ENCODE assay signal across 34 cellular contexts in genomic region chr7:132838313-132838712, GRCh38.
A peak's percentile ranks its signal among the peaks of the same experiment; 100 is the strongest.
DNase-seq lines count a peak whose midpoint lies in the region; ATAC-seq, FAIRE-seq and TF ChIP-seq lines count a peak whose summit lies in the region.
"Had no signal": no experiment of that assay in that cellular context is flagged by ENCODE, and none has a peak within 500 bp of the region (broad histone marks: within the 10 kb centered on the region; RNA-seq: fewer than 3 reads in every experiment).

No MANE protein-coding gene starts in this region.

- TF ChIP-seq EP300 in K562 (IDR thresholded peaks at IDR 0.05; ENCODE audit: low read length) = no peak

- no peaks in the 10 kb centered on the region for H3K9me3 ChIP-seq in astrocyte (ENCODE audit: insufficient read depth, low read depth, low read length)
- H3K9me3 ChIP-seq in K562 (replicated peaks; ENCODE audit: control insufficient read depth, insufficient read depth, low read depth, low read length) = no peaks in the 10 kb centered on the region
- H3K9me3 ChIP-seq: A549, BE2C, BLaER1, Caco-2 had no signal

- POLR2A ChIA-PET in K562 (lab: Yijun Ruan, JAX) = interaction anchor here (1.2 kb wide), 1 partner anchor 67 kb away, joined by 3 read pairs; no protein-coding TSS in a partner anchor

- no peak for TF ChIP-seq POLR2A in K562 (conservative IDR thresholded peaks at IDR 0.05)

- in situ Hi-C loops in K562 (cut with MboI) = no loop called here
- in situ Hi-C loops in KBM-7 (cut with MboI; ENCODE audit: low pct_unique_long_range_greater_than_20kb, low sequenced_read_pairs) = no loop called here

- intact Hi-C loops in K562 (cut with micrococcal nuclease) = no loop called here

- H3K27me3 Mint-ChIP-seq in astrocyte (ENCODE audit: low read depth, unreplicated experiment) (no peaks in the 10 kb centered on the region), nephron progenitor cell (ENCODE audit: low read depth, poor library complexity) (no peaks in the 10 kb centered on the region)
- H3K27me3 Mint-ChIP-seq: B cell; CD4-positive, alpha-beta memory T cell; CD4-positive, alpha-beta T cell; CD4-positive, CD25-positive, alpha-beta regulatory T cell; CD8-positive, alpha-beta memory T cell had no signal

- H3K27me3 ChIP-seq in astrocyte (ENCODE audit: insufficient read depth, low read length) (no peaks in the 10 kb centered on the region), K562 (ENCODE audit: control insufficient read depth in 2 of 2, insufficient read depth in 2 of 2, low read length in 2 of 2) (no peaks in the 10 kb centered on the region)
- H3K27me3 ChIP-seq: BE2C; BLaER1; BLaER1 treated with 17β-estradiol and CSF1 and Interleukin-3, amounts not matched to agents 10 nM and 100 nM had no signal

- H4K20me1 ChIP-seq in astrocyte (ENCODE audit: insufficient read depth, low read length) (no peaks in the 10 kb centered on the region), K562 (replicated peaks; ENCODE audit: control insufficient read depth, insufficient read depth, low read length) (no peaks in the 10 kb centered on the region)
- H4K20me1 ChIP-seq: BLaER1; BLaER1 treated with 17β-estradiol and CSF1 and Interleukin-3, amounts not matched to agents 10 nM and 100 nM had no signal

- no peak for TF ChIP-seq RAD21 in K562 (CRISPR knock-in tag; conservative IDR thresholded peaks at IDR 0.05 in 1 of 2, IDR thresholded peaks at IDR 0.05 in 1 of 2)

- no peak overlapping the region for H2AFZ ChIP-seq in astrocyte (ENCODE audit: low read depth, low read length)
- no peak overlapping the region for H2AFZ ChIP-seq in K562 (ENCODE audit: low read depth, low read length)

- H3K4me1 ChIP-seq in astrocyte (ENCODE audit: insufficient read depth, low read length) (no peaks in the 10 kb centered on the region), K562 (replicated peaks in 1 of 2; ENCODE audit: control insufficient read depth in 2 of 2, insufficient read depth in 2 of 2, low read length in 2 of 2) (no peaks in the 10 kb centered on the region)
- H3K4me1 ChIP-seq: BLaER1 had no signal

- TF ChIP-seq CTCF in astrocyte (IDR thresholded peaks at IDR 0.05; ENCODE audit: insufficient read depth, low read depth, low read length) (no peak), K562 (IDR thresholded peaks at IDR 0.05 in 2 of 3, conservative IDR thresholded peaks at IDR 0.05 in 1 of 3; ENCODE audit: insufficient read depth in 2 of 3, low read depth in 1 of 3, low read length in 3 of 3) (no peak), nephron progenitor cell (IDR thresholded peaks at IDR 0.05) (no peak)

- CTCF ChIA-PET in K562 (lab: Yijun Ruan, JAX; ENCODE audit: low intra/inter-chr PET ratio) = no interaction called here

- BruUV-seq in K562 (replicated peaks; lab: Mats Ljungman, UMichigan) = no TSS peak

- no peaks in the 10 kb centered on the region for H3K36me3 ChIP-seq in astrocyte (ENCODE audit: insufficient read depth, low read length)
- H3K36me3 ChIP-seq in K562 (ENCODE audit: control insufficient read depth, insufficient read depth, low read length) = peaks cover 29% of the 10 kb centered on the region; the same call in 1 of the 3 replicates

- H3K27ac Mint-ChIP-seq in astrocyte (ENCODE audit: unreplicated experiment) (no peak overlapping the region), nephron progenitor cell (no peak overlapping the region)
- H3K27ac Mint-ChIP-seq: B cell; CD14-positive monocyte; CD4-positive, alpha-beta memory T cell; CD4-positive, alpha-beta T cell; CD4-positive, CD25-positive, alpha-beta regulatory T cell; CD8-positive, alpha-beta memory T cell; CD8-positive, alpha-beta T cell had no signal

- no peak overlapping the region for H3K27ac ChIP-seq in astrocyte (ENCODE audit: low read depth, low read length)
- H3K27ac ChIP-seq in K562 (ENCODE audit: extremely low read depth, low read depth, low read length) = no peak overlapping the region
- H3K27ac ChIP-seq: 22Rv1; A549; BLaER1; BLaER1 treated with 17β-estradiol and CSF1 and Interleukin-3, amounts not matched to agents 10 nM and 100 nM; C4-2B had no signal

- H3K9me3 Mint-ChIP-seq in astrocyte (ENCODE audit: unreplicated experiment) = peaks cover 2% of the 10 kb centered on the region
- no peaks in the 10 kb centered on the region for H3K9me3 Mint-ChIP-seq in nephron progenitor cell
- H3K9me3 Mint-ChIP-seq: CD8-positive, alpha-beta memory T cell; CD8-positive, alpha-beta T cell had no signal

- no peak overlapping the region for H3K4me3 Mint-ChIP-seq in astrocyte (ENCODE audit: unreplicated experiment)
- no peak overlapping the region for H3K4me3 Mint-ChIP-seq in nephron progenitor cell
- H3K4me3 Mint-ChIP-seq: B cell; CD14-positive monocyte; CD4-positive, alpha-beta memory T cell; CD4-positive, alpha-beta T cell; CD4-positive, CD25-positive, alpha-beta regulatory T cell; CD8-positive, alpha-beta memory T cell; CD8-positive, alpha-beta T cell had no signal

- no peak for ATAC-seq in K562
- ATAC-seq: A549; CD8-positive, alpha-beta T cell had no signal

- H3K79me2 ChIP-seq in astrocyte (ENCODE audit: insufficient read depth, low read length) (no peaks in the 10 kb centered on the region), K562 (ENCODE audit: control insufficient read depth, insufficient read depth, low read length) (no peaks in the 10 kb centered on the region)

- 73% methylated on average over 3 of the region's 3 CpGs for WGBS in K562 (ENCODE audit: insufficient coverage, low coverage, missing lambda C conversion rate)

- peaks cover 11% of the 10 kb centered on the region for H3K36me3 Mint-ChIP-seq in astrocyte (ENCODE audit: low read depth, unreplicated experiment)
- H3K36me3 Mint-ChIP-seq in nephron progenitor cell (ENCODE audit: low read depth) = peaks cover 33% of the 10 kb centered on the region

- H3K4me3 ChIP-seq in astrocyte (ENCODE audit: insufficient read depth, low read depth, low read length) (no peak overlapping the region), K562 (no peak overlapping the region)
- H3K4me3 ChIP-seq: A549; BLaER1; BLaER1 treated with 17β-estradiol and CSF1 and Interleukin-3, amounts not matched to agents 10 nM and 100 nM had no signal

- no peaks in the 10 kb centered on the region for H3K9me1 ChIP-seq in K562 (ENCODE audit: control insufficient read depth, insufficient read depth, low read length)

- no peak overlapping the region for H3K9ac ChIP-seq in astrocyte (ENCODE audit: low read length)
- no peak overlapping the region for H3K9ac ChIP-seq in K562 (ENCODE audit: insufficient read depth in 1 of 2, low read depth in 2 of 2, low read length in 2 of 2)
- H3K9ac ChIP-seq: BLaER1; BLaER1 treated with 17β-estradiol and CSF1 and Interleukin-3, amounts not matched to agents 10 nM and 100 nM had no signal

- peaks cover 9% of the 10 kb centered on the region for H3K4me1 Mint-ChIP-seq in astrocyte (ENCODE audit: low read depth, unreplicated experiment)
- H3K4me1 Mint-ChIP-seq in nephron progenitor cell = no peaks in the 10 kb centered on the region
- H3K4me1 Mint-ChIP-seq: B cell had no signal

- FAIRE-seq in astrocyte (lab: Jason Lieb, UNC) (peak; percentile 17), K562 (lab: Jason Lieb, UNC) (no peak)
- FAIRE-seq: A204.1, A549 had no signal

- H3K4me2 ChIP-seq in astrocyte (ENCODE audit: low read length) (no peak overlapping the region), K562 (ENCODE audit: insufficient read depth, low read length) (no peak overlapping the region)
- H3K4me2 ChIP-seq: A549; BLaER1; BLaER1 treated with 17β-estradiol and CSF1 and Interleukin-3, amounts not matched to agents 10 nM and 100 nM had no signal

- DNase-seq in astrocyte (ENCODE audit: low read depth) (no peak), K562 (ENCODE audit: extremely low read depth in 1 of 4, low spot score in 3 of 4) (no peak), left kidney (ENCODE audit: low read depth, low spot score) (peak; percentile 20), NCI-H2171 (lab: John Stamatoyannopoulos, UW) (no peak), KBM-7 (no peak), nephron progenitor cell (no peak)
- DNase-seq: 8988T; ACHN; AML-193; BE2C; C1 segment of cervical spinal cord; Caco-2; Calu3; CD4-positive, alpha-beta memory T cell; CD4-positive, alpha-beta T cell; CD4-positive, CD25-positive, alpha-beta regulatory T cell; CD8-positive, alpha-beta memory T cell; CD8-positive, alpha-beta T cell; COR-L47; DMS 273 treated with DMSO at 0.1 percent for 48 hours; DMS153; DMS53; DMS79; DMS79 treated with DMSO at 0.1 percent for 48 hours; DND-41; EL had no signal

TF ChIP-seq in K562, 482 proteins besides CTCF, POLR2A, EP300 and RAD21:
- TF ChIP-seq PBX2 (CRISPR knock-in tag; IDR thresholded peaks at IDR 0.05; ENCODE audit: low read depth) (no peak), PBX2 (tag; conservative IDR thresholded peaks at IDR 0.05; ENCODE audit: low read depth) (peak; percentile 83), MEIS2 (IDR thresholded peaks at IDR 0.05; ENCODE audit: partially characterized antibody) (peak; percentile 57), EHMT2 (IDR thresholded peaks at IDR 0.05) (no peak)
